In the genomic region with DNA sequence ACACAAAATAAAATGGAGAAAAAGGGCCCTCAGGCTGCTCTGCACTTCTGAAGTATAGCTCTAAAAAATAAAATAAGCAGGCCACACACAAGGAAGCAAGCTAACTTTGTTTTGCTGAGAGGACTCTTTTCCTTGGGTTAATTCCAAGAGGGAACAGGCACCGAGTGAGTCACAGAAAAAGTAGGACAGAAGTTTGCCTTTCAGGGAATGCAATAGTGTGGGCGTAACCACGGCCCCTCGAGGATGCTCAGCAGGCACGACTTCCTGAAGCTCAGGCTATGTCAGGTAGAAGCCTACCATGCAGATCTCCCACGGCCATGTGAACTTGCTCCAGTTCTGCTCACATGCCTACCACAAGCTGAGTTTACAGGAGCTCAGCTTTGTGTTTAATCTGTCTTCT, we compare ENCODE assay signal across 13 cellular contexts. TPM values are rescaled to one million over a fixed set of nuclear protein-coding genes. Genes with fewer than 3 reads are reported as not detected.
DNase-seq lines count a peak whose midpoint lies in the region; ATAC-seq and TF ChIP-seq lines count a peak whose summit lies in the region.
"Had no signal": no experiment of that assay in that cellular context is flagged by ENCODE, and none has a peak within 500 bp of the region (broad histone marks: within the 10 kb centered on the region; RNA-seq: fewer than 3 reads in every experiment).

No MANE protein-coding gene starts in this region.

- H3K9me3 Mint-ChIP-seq in activated CD8-positive, alpha-beta T cell treated with anti-CD3 and anti-CD28 coated beads, Interleukin-2, amount 10 ng/mL, durations not matched to agents 7 days and 5 days (ENCODE audit: insufficient read depth) = no peaks in the 10 kb centered on the region
- peaks cover 7% of the 10 kb centered on the region for H3K9me3 Mint-ChIP-seq in chondrocyte (ENCODE audit: low read depth)
- H3K9me3 Mint-ChIP-seq: immature natural killer cell; stimulated activated effector memory CD8-positive, alpha-beta T cell treated with anti-CD3 and anti-CD28 coated beads, Interleukin-12 subunit alpha, Interleukin-12 subunit beta, amount 100 ng/mL, for 72 hours had no signal

- no peak overlapping the region for H3K27ac ChIP-seq in trophoblast cell (ENCODE audit: low read depth, low read length)

- no peak overlapping the region for H3K23ac ChIP-seq in trophoblast cell (ENCODE audit: low read length)

- TF ChIP-seq CTCF in chondrocyte (IDR thresholded peaks at IDR 0.05) = no peak

- H2BK12ac ChIP-seq in trophoblast cell (ENCODE audit: low read length) = no peak overlapping the region

- no peak overlapping the region for H3K14ac ChIP-seq in trophoblast cell (ENCODE audit: low read length)

- H3K36me3 ChIP-seq in trophoblast cell (ENCODE audit: control insufficient read depth in 1 of 2, insufficient read depth in 2 of 2, low read length in 2 of 2) = no peaks in the 10 kb centered on the region

- H3K4me1 Mint-ChIP-seq in activated CD8-positive, alpha-beta T cell treated with anti-CD3 and anti-CD28 coated beads, Interleukin-2, amount 10 ng/mL, durations not matched to agents 7 days and 5 days (ENCODE audit: low read depth) = no peaks in the 10 kb centered on the region
- H3K4me1 Mint-ChIP-seq in chondrocyte (ENCODE audit: low read depth) = peaks cover 9% of the 10 kb centered on the region
- H3K4me1 Mint-ChIP-seq: CD14-positive monocyte, immature natural killer cell had no signal

- H2AFZ ChIP-seq in trophoblast cell (ENCODE audit: insufficient read depth, low read length, poor library complexity) = no peak overlapping the region

- DNase-seq in Ammon's horn (ENCODE audit: low spot score) = peak; percentile 2
- peak; percentile 14 for DNase-seq in T1000 (lab: John Stamatoyannopoulos, UW)
- peak; percentile 60 for DNase-seq in glomerular visceral epithelial cell (ENCODE audit: extremely low spot score)
- peak; percentile 7 to 43 for DNase-seq in trophoblast cell
- no peak for DNase-seq in activated CD8-positive, alpha-beta T cell treated with anti-CD3 and anti-CD28 coated beads, Interleukin-2, amount 10 ng/mL, durations not matched to agents 7 days and 5 days
- DNase-seq in chondrocyte (ENCODE audit: low spot score) = no peak
- DNase-seq: immature natural killer cell, NCI-H774 had no signal

- H2BK5ac ChIP-seq in trophoblast cell (ENCODE audit: low read depth, low read length, poor library complexity) = no peak overlapping the region

- no peak overlapping the region for H3K18ac ChIP-seq in trophoblast cell (ENCODE audit: low read length)

- no peak overlapping the region for H3K27ac Mint-ChIP-seq in activated CD8-positive, alpha-beta T cell treated with anti-CD3 and anti-CD28 coated beads, Interleukin-2, amount 10 ng/mL, durations not matched to agents 7 days and 5 days
- no peak overlapping the region for H3K27ac Mint-ChIP-seq in chondrocyte (ENCODE audit: unreplicated experiment)
- H3K27ac Mint-ChIP-seq: CD14-positive monocyte; immature natural killer cell; stimulated activated effector memory CD8-positive, alpha-beta T cell treated with anti-CD3 and anti-CD28 coated beads, Interleukin-12 subunit alpha, Interleukin-12 subunit beta, amount 100 ng/mL, for 72 hours had no signal

- H3K36me3 Mint-ChIP-seq in activated CD8-positive, alpha-beta T cell treated with anti-CD3 and anti-CD28 coated beads, Interleukin-2, amount 10 ng/mL, durations not matched to agents 7 days and 5 days (ENCODE audit: low read depth) = no peaks in the 10 kb centered on the region
- H3K36me3 Mint-ChIP-seq in chondrocyte (ENCODE audit: low read depth) = no peaks in the 10 kb centered on the region
- H3K36me3 Mint-ChIP-seq: CD14-positive monocyte; immature natural killer cell; stimulated activated effector memory CD8-positive, alpha-beta T cell treated with anti-CD3 and anti-CD28 coated beads, Interleukin-12 subunit alpha, Interleukin-12 subunit beta, amount 100 ng/mL, for 72 hours had no signal

- no peak overlapping the region for H3K9ac ChIP-seq in trophoblast cell (ENCODE audit: low read length)

- no peak overlapping the region for H4K91ac ChIP-seq in trophoblast cell (ENCODE audit: low read depth, low read length)

- no peaks in the 10 kb centered on the region for H3K27me3 ChIP-seq in trophoblast cell (ENCODE audit: insufficient read depth, low read length)

- no peaks in the 10 kb centered on the region for H3K79me1 ChIP-seq in trophoblast cell (ENCODE audit: low read length)

- H3K4me3 Mint-ChIP-seq in activated CD8-positive, alpha-beta T cell treated with anti-CD3 and anti-CD28 coated beads, Interleukin-2, amount 10 ng/mL, durations not matched to agents 7 days and 5 days = no peak overlapping the region
- no peak overlapping the region for H3K4me3 Mint-ChIP-seq in chondrocyte (ENCODE audit: unreplicated experiment)
- H3K4me3 Mint-ChIP-seq: CD14-positive monocyte; immature natural killer cell; stimulated activated effector memory CD8-positive, alpha-beta T cell treated with anti-CD3 and anti-CD28 coated beads, Interleukin-12 subunit alpha, Interleukin-12 subunit beta, amount 100 ng/mL, for 72 hours had no signal

- H3K79me2 ChIP-seq in trophoblast cell (ENCODE audit: control insufficient read depth, insufficient read depth, low read length, poor library complexity) = no peaks in the 10 kb centered on the region

- no peaks in the 10 kb centered on the region for H3K27me3 Mint-ChIP-seq in activated CD8-positive, alpha-beta T cell treated with anti-CD3 and anti-CD28 coated beads, Interleukin-2, amount 10 ng/mL, durations not matched to agents 7 days and 5 days (ENCODE audit: low read depth)
- no peaks in the 10 kb centered on the region for H3K27me3 Mint-ChIP-seq in chondrocyte (ENCODE audit: low read depth)

- H3K9me3 ChIP-seq in trophoblast cell (ENCODE audit: insufficient read depth, low read depth, low read length) = no peaks in the 10 kb centered on the region

- CTCF ChIA-PET in activated CD8-positive, alpha-beta T cell treated with anti-CD3 and anti-CD28 coated beads, Interleukin-2, amount 10 ng/mL, durations not matched to agents 7 days and 5 days (lab: Charles Lee) = no interaction called here

- no peaks in the 10 kb centered on the region for H3K4me1 ChIP-seq in trophoblast cell (ENCODE audit: control insufficient read depth in 1 of 2, insufficient read depth in 2 of 2, low read length in 2 of 2)

- H2BK120ac ChIP-seq in trophoblast cell (ENCODE audit: insufficient read depth, low read length, poor library complexity) = no peak overlapping the region

- H3K4me3 ChIP-seq in trophoblast cell (ENCODE audit: low read depth, low read length) = no peak overlapping the region

- WGBS in trophoblast cell (ENCODE audit: extremely low coverage, insufficient coverage, insufficient read length) = no CpG with 5 or more reads among the region's 6 CpGs

- ATAC-seq in GM18505 (IDR thresholded peaks at IDR 0.05; ENCODE audit: unreplicated experiment) (no peak), HG03342 (IDR thresholded peaks at IDR 0.05; ENCODE audit: unreplicated experiment) (no peak)
- no peak for ATAC-seq in activated CD8-positive, alpha-beta T cell treated with anti-CD3 and anti-CD28 coated beads, Interleukin-2, amount 10 ng/mL, durations not matched to agents 7 days and 5 days
- ATAC-seq: stimulated activated effector memory CD8-positive, alpha-beta T cell treated with anti-CD3 and anti-CD28 coated beads, Interleukin-12 subunit alpha, Interleukin-12 subunit beta, amount 100 ng/mL, for 72 hours had no signal

- no peak overlapping the region for H4K12ac ChIP-seq in trophoblast cell (ENCODE audit: low read depth, low read length)

- H3K4me2 ChIP-seq in trophoblast cell (ENCODE audit: low read length) = no peak overlapping the region

- H4K8ac ChIP-seq in trophoblast cell (ENCODE audit: low read depth, low read length) = no peak overlapping the region

- no peak overlapping the region for H3K4ac ChIP-seq in trophoblast cell (ENCODE audit: low read depth, low read length)

- POLR2A ChIA-PET in activated CD8-positive, alpha-beta T cell treated with anti-CD3 and anti-CD28 coated beads, Interleukin-2, amount 10 ng/mL, durations not matched to agents 7 days and 5 days (lab: Charles Lee) = interaction anchor here (0.7 kb wide), 1 partner anchor 11 kb away, joined by 3 read pairs; no protein-coding TSS in a partner anchor

- TF ChIP-seq POLR2A in GM18505 (IDR thresholded peaks at IDR 0.05; ENCODE audit: borderline replicate concordance, extremely low read depth, insufficient read depth, insufficient read length) = no peak

- H2AK5ac ChIP-seq in trophoblast cell (ENCODE audit: low read length) = no peak overlapping the region

RNA-seq across cellular contexts. Expression of a gene that starts 22.1 kb away (rescaled TPM):
- not detected in 2 replicates for polyA plus RNA-seq in trophoblast cell (2013)
- total RNA-seq in activated CD8-positive, alpha-beta T cell treated with anti-CD3 and anti-CD28 coated beads, Interleukin-2, amount 10 ng/mL, durations not matched to agents 7 days and 5 days = not detected
- total RNA-seq in chondrocyte = not detected in 3 replicates
- total RNA-seq: T-helper 2 cell treated with Interferon-gamma antibody and Interleukin-4, amounts not matched to agents 100 ng/mL and 5 ng/mL, for 36 hours had no signal
- polyA plus RNA-seq: CD14-positive monocyte had no signal

Comparison
In these comparisons a context has a peak if more than half of its experiments do, and no peak if none do; other contexts are left out.
1. DNase-seq: peak in Ammon's horn (single experiment), T1000 (single experiment), glomerular visceral epithelial cell (single experiment) and trophoblast cell (2 of 2); none in activated CD8-positive, alpha-beta T cell treated with anti-CD3 and anti-CD28 coated beads, Interleukin-2, amount 10 ng/mL, durations not matched to agents 7 days and 5 days (single experiment) and chondrocyte (single experiment).